In genomic region chrX:9131066-9131465, GRCh38 we compare ENCODE assay signal across 23 cellular contexts.
DNase-seq lines count a peak whose midpoint lies in the region; ATAC-seq and TF ChIP-seq lines count a peak whose summit lies in the region.
"Had no signal": no experiment of that assay in that cellular context is flagged by ENCODE, and none has a peak within 500 bp of the region (broad histone marks: within the 10 kb centered on the region; RNA-seq: fewer than 3 reads in every experiment).

No MANE protein-coding gene starts in this region.

- no peaks in the 10 kb centered on the region for H3K9me3 ChIP-seq in neuronal stem cell (replicated peaks in 1 of 2; ENCODE audit: control insufficient read depth in 2 of 2, insufficient read depth in 1 of 2, low read depth in 1 of 2, low read length in 2 of 2)
- H3K9me3 ChIP-seq in left lung, result no peaks in the 10 kb centered on the region
- H3K9me3 ChIP-seq: esophagus squamous epithelium, right lobe of liver, SJCRH30 had no signal

- H3K79me1 ChIP-seq in neuronal stem cell (ENCODE audit: low read depth, low read length), result no peaks in the 10 kb centered on the region

- H3K4me3 ChIP-seq in neuronal stem cell (ENCODE audit: low read length in 2 of 2), result no peak overlapping the region
- H3K4me3 ChIP-seq in left lung, result no peak overlapping the region
- H3K4me3 ChIP-seq: BLaER1 treated with 17β-estradiol and CSF1 and Interleukin-3, amounts not matched to agents 10 nM and 100 nM; esophagus squamous epithelium; right lobe of liver; SJCRH30 had no signal

- H3K4me1 ChIP-seq in neuronal stem cell (ENCODE audit: control insufficient read depth in 2 of 2, insufficient read depth in 1 of 2, low read depth in 1 of 2, low read length in 2 of 2) (no peaks in the 10 kb centered on the region), left lung (no peaks in the 10 kb centered on the region)
- H3K4me1 ChIP-seq: esophagus squamous epithelium, parathyroid adenoma, right lobe of liver, SJCRH30 had no signal

- ATAC-seq in activated CD8-positive, alpha-beta T cell treated with anti-CD3 and anti-CD28 coated beads for 36 hours, result peak; percentile 97
- ATAC-seq in activated CD8-positive, alpha-beta T cell treated with anti-CD3 and anti-CD28 coated beads, Interleukin-2, amount 10 ng/mL, durations not matched to agents 7 days and 5 days, result no peak
- ATAC-seq in left lung, result no peak
- ATAC-seq: natural killer cell treated with Interleukin-12 subunit alpha and Interleukin-12 subunit beta and Interleukin-15 and Interleukin-18, amount 100 ng/mL, for 72 hours; right lobe of liver had no signal

- H2AK5ac ChIP-seq in neuronal stem cell (ENCODE audit: low read depth, low read length), result no peak overlapping the region

- no peak overlapping the region for H3K23ac ChIP-seq in neuronal stem cell (ENCODE audit: low read depth, low read length, poor library complexity)

- H3K4me3 Mint-ChIP-seq in activated CD8-positive, alpha-beta T cell treated with anti-CD3 and anti-CD28 coated beads for 36 hours, result no peak overlapping the region
- H3K4me3 Mint-ChIP-seq in activated CD8-positive, alpha-beta T cell treated with anti-CD3 and anti-CD28 coated beads, Interleukin-2, amount 10 ng/mL, durations not matched to agents 7 days and 5 days, result no peak overlapping the region
- H3K4me3 Mint-ChIP-seq in HFFc6, result no peak overlapping the region
- H3K4me3 Mint-ChIP-seq: H9; natural killer cell treated with Interleukin-12 subunit alpha and Interleukin-12 subunit beta and Interleukin-15 and Interleukin-18, amount 100 ng/mL, for 72 hours had no signal

- H3K18ac ChIP-seq in neuronal stem cell (ENCODE audit: low read length), result no peak overlapping the region

- H3K36me3 Mint-ChIP-seq in activated CD8-positive, alpha-beta T cell treated with anti-CD3 and anti-CD28 coated beads for 36 hours (ENCODE audit: low read depth), result peaks cover 3% of the 10 kb centered on the region
- no peaks in the 10 kb centered on the region for H3K36me3 Mint-ChIP-seq in activated CD8-positive, alpha-beta T cell treated with anti-CD3 and anti-CD28 coated beads, Interleukin-2, amount 10 ng/mL, durations not matched to agents 7 days and 5 days (ENCODE audit: low read depth)
- H3K36me3 Mint-ChIP-seq in HFFc6 (ENCODE audit: low read depth), result peaks cover 5% of the 10 kb centered on the region
- H3K36me3 Mint-ChIP-seq: natural killer cell treated with Interleukin-12 subunit alpha and Interleukin-12 subunit beta and Interleukin-15 and Interleukin-18, amount 100 ng/mL, for 72 hours had no signal

- no peak overlapping the region for H3K4ac ChIP-seq in neuronal stem cell (ENCODE audit: low read length)

- H3K27ac Mint-ChIP-seq in activated CD8-positive, alpha-beta T cell treated with anti-CD3 and anti-CD28 coated beads for 36 hours, result peak overlapping the region; percentile 60
- no peak overlapping the region for H3K27ac Mint-ChIP-seq in activated CD8-positive, alpha-beta T cell treated with anti-CD3 and anti-CD28 coated beads, Interleukin-2, amount 10 ng/mL, durations not matched to agents 7 days and 5 days
- peak overlapping the region; percentile 43 for H3K27ac Mint-ChIP-seq in HFFc6
- H3K27ac Mint-ChIP-seq: H9; natural killer cell treated with Interleukin-12 subunit alpha and Interleukin-12 subunit beta and Interleukin-15 and Interleukin-18, amount 100 ng/mL, for 72 hours had no signal

- POLR2A ChIA-PET in activated CD8-positive, alpha-beta T cell treated with anti-CD3 and anti-CD28 coated beads for 36 hours (lab: Charles Lee), result no interaction called here
- POLR2A ChIA-PET in activated CD8-positive, alpha-beta T cell treated with anti-CD3 and anti-CD28 coated beads, Interleukin-2, amount 10 ng/mL, durations not matched to agents 7 days and 5 days (lab: Charles Lee), result no interaction called here

- H3K4me2 ChIP-seq in neuronal stem cell (ENCODE audit: insufficient read depth, low read length, poor library complexity, severe bottlenecking), result no peak overlapping the region
- H3K4me2 ChIP-seq: BLaER1 treated with 17β-estradiol and CSF1 and Interleukin-3, amounts not matched to agents 10 nM and 100 nM; KMS-11 had no signal

- intact Hi-C loops in activated CD8-positive, alpha-beta T cell treated with anti-CD3 and anti-CD28 coated beads for 36 hours (cut with micrococcal nuclease), result no loop called here
- intact Hi-C loops in left lung (cut with DNase I), result no loop called here

- H3K36me3 ChIP-seq in neuronal stem cell (replicated peaks in 1 of 2; ENCODE audit: control insufficient read depth in 2 of 2, insufficient read depth in 2 of 2, low read length in 2 of 2) (no peaks in the 10 kb centered on the region), left lung (no peaks in the 10 kb centered on the region)
- H3K36me3 ChIP-seq: BLaER1 treated with 17β-estradiol and CSF1 and Interleukin-3, amounts not matched to agents 10 nM and 100 nM; esophagus squamous epithelium; right lobe of liver; SJCRH30 had no signal

- no peak overlapping the region for H3K27ac ChIP-seq in neuronal stem cell (replicated peaks; ENCODE audit: low read length)
- no peak overlapping the region for H3K27ac ChIP-seq in left lung
- H3K27ac ChIP-seq: BLaER1 treated with 17β-estradiol and CSF1 and Interleukin-3, amounts not matched to agents 10 nM and 100 nM; esophagus squamous epithelium; KMS-11; parathyroid adenoma; right lobe of liver; SJCRH30 had no signal

- TF ChIP-seq CTCF in activated CD8-positive, alpha-beta T cell treated with anti-CD3 and anti-CD28 coated beads for 36 hours (IDR thresholded peaks at IDR 0.05), result no peak
- no peak for TF ChIP-seq CTCF in HFFc6 (IDR thresholded peaks at IDR 0.05)
- TF ChIP-seq CTCF in left lung (IDR thresholded peaks at IDR 0.05), result no peak

- H2BK15ac ChIP-seq in neuronal stem cell (ENCODE audit: low read length), result no peak overlapping the region

- peaks cover 4% of the 10 kb centered on the region for H3K9me3 Mint-ChIP-seq in activated CD8-positive, alpha-beta T cell treated with anti-CD3 and anti-CD28 coated beads for 36 hours
- no peaks in the 10 kb centered on the region for H3K9me3 Mint-ChIP-seq in activated CD8-positive, alpha-beta T cell treated with anti-CD3 and anti-CD28 coated beads, Interleukin-2, amount 10 ng/mL, durations not matched to agents 7 days and 5 days (ENCODE audit: insufficient read depth)
- no peaks in the 10 kb centered on the region for H3K9me3 Mint-ChIP-seq in HFFc6
- H3K9me3 Mint-ChIP-seq: natural killer cell treated with Interleukin-12 subunit alpha and Interleukin-12 subunit beta and Interleukin-15 and Interleukin-18, amount 100 ng/mL, for 72 hours had no signal

- H4K91ac ChIP-seq in neuronal stem cell (ENCODE audit: low read depth, low read length, poor library complexity), result no peak overlapping the region

- H3K27me3 ChIP-seq in neuronal stem cell (ENCODE audit: control insufficient read depth in 3 of 3, insufficient read depth in 3 of 3, low read depth in 1 of 3, low read length in 3 of 3) (no peaks in the 10 kb centered on the region), left lung (no peaks in the 10 kb centered on the region)
- H3K27me3 ChIP-seq: BLaER1 treated with 17β-estradiol and CSF1 and Interleukin-3, amounts not matched to agents 10 nM and 100 nM; esophagus squamous epithelium; right lobe of liver; SJCRH30 had no signal

- peak; percentile 16 for DNase-seq in activated CD8-positive, alpha-beta T cell treated with anti-CD3 and anti-CD28 coated beads for 36 hours
- no peak for DNase-seq in activated CD8-positive, alpha-beta T cell treated with anti-CD3 and anti-CD28 coated beads, Interleukin-2, amount 10 ng/mL, durations not matched to agents 7 days and 5 days
- DNase-seq in HFFc6 (peak; percentile 25), neuronal stem cell (ENCODE audit: low spot score) (no peak), left lung (no peak)
- peak; percentile 13 for DNase-seq in activated naive CD4-positive, alpha-beta T cell treated with anti-CD3 and anti-CD28 coated beads, Interleukin-2, amount 50 U/mL, for 16 hours
- peak; percentile 36 for DNase-seq in stimulated activated CD4-positive, alpha-beta T cell treated with anti-CD3 and anti-CD28 coated beads, Interleukin-1b, Interleukin-23, amount 100 ng/mL, for 48 hours
- no peak for DNase-seq in effector CD8-positive, alpha-beta T cell (lab: John Stamatoyannopoulos, UW)
- DNase-seq: activated CD8-positive, alpha-beta memory T cell treated with anti-CD3 and anti-CD28 coated beads for 24 hours; activated effector memory CD4-positive, alpha-beta T cell treated with anti-CD3 and anti-CD28 coated beads, Interleukin-2, amount 50 U/mL, for 16 hours; effector CD4-positive, alpha-beta T cell; esophagus squamous epithelium; H9; NCI-H187 treated with DMSO at 0.1 percent for 48 hours; NCI-H82; OCI-M1; right lobe of liver; SJCRH30; T-helper 1 cell had no signal

- no peak overlapping the region for H3K14ac ChIP-seq in neuronal stem cell (ENCODE audit: low read length)

- no peak overlapping the region for H3K9ac ChIP-seq in neuronal stem cell (ENCODE audit: low read depth, low read length, poor library complexity)
- H3K9ac ChIP-seq: BLaER1 treated with 17β-estradiol and CSF1 and Interleukin-3, amounts not matched to agents 10 nM and 100 nM; KMS-11; parathyroid adenoma had no signal

- WGBS in neuronal stem cell (ENCODE audit: extremely low coverage in 2 of 2, insufficient read length in 2 of 2, insufficient replicate concordance in 1 of 2), 2 donors, result no CpG with 5 or more reads among the region's 4 CpGs

- H3K27me3 Mint-ChIP-seq in activated CD8-positive, alpha-beta T cell treated with anti-CD3 and anti-CD28 coated beads for 36 hours, result no peaks in the 10 kb centered on the region
- H3K27me3 Mint-ChIP-seq in activated CD8-positive, alpha-beta T cell treated with anti-CD3 and anti-CD28 coated beads, Interleukin-2, amount 10 ng/mL, durations not matched to agents 7 days and 5 days (ENCODE audit: low read depth), result no peaks in the 10 kb centered on the region
- no peaks in the 10 kb centered on the region for H3K27me3 Mint-ChIP-seq in HFFc6 (ENCODE audit: insufficient read depth)

- H2BK120ac ChIP-seq in neuronal stem cell (ENCODE audit: low read depth, low read length), result no peak overlapping the region

- H4K8ac ChIP-seq in neuronal stem cell (ENCODE audit: low read depth, low read length), result no peak overlapping the region

- CTCF ChIA-PET in activated CD8-positive, alpha-beta T cell treated with anti-CD3 and anti-CD28 coated beads for 36 hours (lab: Charles Lee), result no interaction called here
- CTCF ChIA-PET in activated CD8-positive, alpha-beta T cell treated with anti-CD3 and anti-CD28 coated beads, Interleukin-2, amount 10 ng/mL, durations not matched to agents 7 days and 5 days (lab: Charles Lee), result no interaction called here

- no peak overlapping the region for H2BK12ac ChIP-seq in neuronal stem cell (ENCODE audit: low read length)

- no peak overlapping the region for H2AFZ ChIP-seq in neuronal stem cell (ENCODE audit: low read length)
- H2AFZ ChIP-seq: parathyroid adenoma had no signal

- H3K4me1 Mint-ChIP-seq in activated CD8-positive, alpha-beta T cell treated with anti-CD3 and anti-CD28 coated beads for 36 hours (ENCODE audit: low read depth), result peaks cover 16% of the 10 kb centered on the region
- H3K4me1 Mint-ChIP-seq in activated CD8-positive, alpha-beta T cell treated with anti-CD3 and anti-CD28 coated beads, Interleukin-2, amount 10 ng/mL, durations not matched to agents 7 days and 5 days (ENCODE audit: low read depth), result no peaks in the 10 kb centered on the region
- H3K4me1 Mint-ChIP-seq in HFFc6 (ENCODE audit: low read depth), result peaks cover 44% of the 10 kb centered on the region

- no peak overlapping the region for H2BK5ac ChIP-seq in neuronal stem cell (ENCODE audit: low read length)

Comparison
In these comparisons a context has a peak if more than half of its experiments do, and no peak if none do; other contexts are left out.
1. DNase-seq: peak in activated CD8-positive, alpha-beta T cell treated with anti-CD3 and anti-CD28 coated beads for 36 hours (single experiment), HFFc6 (single experiment), activated naive CD4-positive, alpha-beta T cell treated with anti-CD3 and anti-CD28 coated beads, Interleukin-2, amount 50 U/mL, for 16 hours (single experiment) and stimulated activated CD4-positive, alpha-beta T cell treated with anti-CD3 and anti-CD28 coated beads, Interleukin-1b, Interleukin-23, amount 100 ng/mL, for 48 hours (single experiment); none in activated CD8-positive, alpha-beta T cell treated with anti-CD3 and anti-CD28 coated beads, Interleukin-2, amount 10 ng/mL, durations not matched to agents 7 days and 5 days (single experiment), effector CD8-positive, alpha-beta T cell (single experiment), neuronal stem cell (single experiment) and left lung (0 of 2).